In genomic region chr7:31882187-31882586, GRCh38 we compare ENCODE assay signal across 11 cellular contexts.
A peak's percentile ranks its signal among the peaks of the same experiment; 100 is the strongest.
DNase-seq lines count a peak whose midpoint lies in the region; ATAC-seq and TF ChIP-seq lines count a peak whose summit lies in the region.
"Had no signal": no experiment of that assay in that cellular context is flagged by ENCODE, and none has a peak within 500 bp of the region (broad histone marks: within the 10 kb centered on the region; RNA-seq: fewer than 3 reads in every experiment).

No MANE protein-coding gene starts in this region.

- H3K4me3 ChIP-seq in H7 (ENCODE audit: insufficient read depth, low read depth, low read length) (no peak overlapping the region), right cardiac atrium (ENCODE audit: low read length) (no peak overlapping the region)
- no peak overlapping the region for H3K4me3 ChIP-seq in CD8-positive, alpha-beta memory T cell (ENCODE audit: low read length)

- H3K4me1 Mint-ChIP-seq in MCF 10A (ENCODE audit: insufficient read depth, unreplicated experiment) (peaks cover 21% of the 10 kb centered on the region), mesothelial cell of epicardium (no peaks in the 10 kb centered on the region)
- no peaks in the 10 kb centered on the region for H3K4me1 Mint-ChIP-seq in CD8-positive, alpha-beta memory T cell

- H3K36me3 Mint-ChIP-seq in MCF 10A (ENCODE audit: insufficient read depth, unreplicated experiment) (no peaks in the 10 kb centered on the region), mesothelial cell of epicardium (no peaks in the 10 kb centered on the region)
- H3K36me3 Mint-ChIP-seq in CD8-positive, alpha-beta memory T cell = no peaks in the 10 kb centered on the region

- H3K9me3 Mint-ChIP-seq in MCF 10A (ENCODE audit: unreplicated experiment) (peaks cover 11% of the 10 kb centered on the region), mesothelial cell of epicardium (peaks cover 10% of the 10 kb centered on the region)
- peaks cover 0 to 21% (median 11%) of the 10 kb centered on the region in 5 donors for H3K9me3 Mint-ChIP-seq in CD8-positive, alpha-beta memory T cell

- TF ChIP-seq CTCF in MCF 10A (IDR thresholded peaks at IDR 0.05; ENCODE audit: unreplicated experiment) (no peak), mesothelial cell of epicardium (IDR thresholded peaks at IDR 0.05; ENCODE audit: unreplicated experiment) (no peak)

- H3K4me1 ChIP-seq in right cardiac atrium (ENCODE audit: control insufficient read depth, insufficient read depth, low read length) = peaks cover 6% of the 10 kb centered on the region
- H3K4me1 ChIP-seq in CD8-positive, alpha-beta memory T cell (ENCODE audit: insufficient read depth, low read length) = no peaks in the 10 kb centered on the region

- H3K27ac Mint-ChIP-seq in MCF 10A (ENCODE audit: low read depth, unreplicated experiment) (peak overlapping the region; percentile 55), mesothelial cell of epicardium (no peak overlapping the region)
- no peak overlapping the region for H3K27ac Mint-ChIP-seq in CD8-positive, alpha-beta memory T cell

- POLR2A ChIA-PET in MCF 10A (lab: Yijun Ruan, JAX) = no interaction called here
- POLR2A ChIA-PET in CD8-positive, alpha-beta memory T cell (lab: Charles Lee) = no interaction called here

- no peaks in the 10 kb centered on the region for H3K27me3 ChIP-seq in H7 (ENCODE audit: control insufficient read depth, insufficient read depth, low read length)
- H3K27me3 ChIP-seq in right cardiac atrium (ENCODE audit: control insufficient read depth, insufficient read depth) = no peaks in the 10 kb centered on the region
- no peaks in the 10 kb centered on the region for H3K27me3 ChIP-seq in CD8-positive, alpha-beta memory T cell (ENCODE audit: insufficient read depth, low read length, poor library complexity, severe bottlenecking)

- peak; percentile 5 for DNase-seq in H7
- peak; percentile 58 for DNase-seq in MCF 10A (ENCODE audit: unreplicated experiment)
- DNase-seq in right cardiac atrium = peak; percentile 56 to 76 (median 74)
- DNase-seq in superior temporal gyrus (ENCODE audit: extremely low spot score) = peak; percentile 72
- no peak for DNase-seq in CD8-positive, alpha-beta memory T cell
- DNase-seq in NCI-H1930 (lab: John Stamatoyannopoulos, UW) = no peak
- DNase-seq in GM19238 (ENCODE audit: insufficient read length, low spot score) = no peak
- DNase-seq in mesothelial cell of epicardium (ENCODE audit: low spot score in 2 of 2, unreplicated experiment in 2 of 2) = no peak
- DNase-seq: activated CD4-positive, alpha-beta T cell treated with anti-CD3 and anti-CD28 coated beads for 1 hour; effector CD8-positive, alpha-beta T cell; NCI-H146 had no signal

- BruUV-seq in MCF 10A (replicated peaks; lab: Mats Ljungman, UMichigan) = no TSS peak

- H3K4me3 Mint-ChIP-seq in MCF 10A (ENCODE audit: unreplicated experiment) (no peak overlapping the region), mesothelial cell of epicardium (no peak overlapping the region)
- H3K4me3 Mint-ChIP-seq in CD8-positive, alpha-beta memory T cell = no peak overlapping the region

- no peaks in the 10 kb centered on the region for H3K36me3 ChIP-seq in H7 (replicated peaks; ENCODE audit: control insufficient read depth, insufficient read depth, low read length)
- no peaks in the 10 kb centered on the region for H3K36me3 ChIP-seq in CD8-positive, alpha-beta memory T cell (ENCODE audit: insufficient read depth, low read length)

- no peak overlapping the region for H3K27ac ChIP-seq in right cardiac atrium (ENCODE audit: low read length)
- no peak overlapping the region for H3K27ac ChIP-seq in CD8-positive, alpha-beta memory T cell (ENCODE audit: low read depth, low read length)

- CTCF ChIA-PET in MCF 10A (lab: Yijun Ruan, JAX) = interaction anchor here (0.5 to 1.5 kb wide), 7 partner anchors 14 to 551 kb away, joined by 3 to 7 read pairs (median 3); no protein-coding TSS in a partner anchor
- CTCF ChIA-PET in CD8-positive, alpha-beta memory T cell (lab: Charles Lee) = no interaction called here

- no peaks in the 10 kb centered on the region for H3K9me3 ChIP-seq in right cardiac atrium (ENCODE audit: control insufficient read depth, low read length)
- H3K9me3 ChIP-seq in CD8-positive, alpha-beta memory T cell (ENCODE audit: low read length) = no peaks in the 10 kb centered on the region

- ATAC-seq in right cardiac atrium = peak; percentile 89 to 91

- intact Hi-C loops in MCF 10A (cut with micrococcal nuclease) = loop anchor here (2.0 kb wide), 1 partner anchor 283 kb away; no protein-coding TSS in a partner anchor
- intact Hi-C loops in right cardiac atrium (cut with DNase I) = no loop called here

- H3K27me3 Mint-ChIP-seq in MCF 10A (ENCODE audit: insufficient read depth, unreplicated experiment) = no peaks in the 10 kb centered on the region
- H3K27me3 Mint-ChIP-seq in CD8-positive, alpha-beta memory T cell = no peaks in the 10 kb centered on the region
- peaks cover 30% of the 10 kb centered on the region for H3K27me3 Mint-ChIP-seq in mesothelial cell of epicardium (ENCODE audit: low read depth)

- 47% methylated on average over 4 of the region's 4 CpGs for WGBS in right cardiac atrium

Comparison
In these comparisons a context has a peak if more than half of its experiments do, and no peak if none do; other contexts are left out.
1. DNase-seq: peak in H7 (single experiment), MCF 10A (single experiment), right cardiac atrium (3 of 3) and superior temporal gyrus (single experiment); none in CD8-positive, alpha-beta memory T cell (0 of 5), NCI-H1930 (0 of 2), GM19238 (single experiment) and mesothelial cell of epicardium (0 of 2).